In genomic region chr3:183360971-183361624, GRCh38 we compare ENCODE assay signal across 18 cellular contexts.
DNase-seq lines count a peak whose midpoint lies in the region; ATAC-seq and TF ChIP-seq lines count a peak whose summit lies in the region.
"Had no signal": no experiment of that assay in that cellular context is flagged by ENCODE, and none has a peak within 500 bp of the region (broad histone marks: within the 10 kb centered on the region; RNA-seq: fewer than 3 reads in every experiment).

No MANE protein-coding gene starts in this region.

- DNase-seq in Caco-2 (no peak), HUDEP-2 (lab: John Stamatoyannopoulos, UW; ENCODE audit: unreplicated experiment in 76 of 76) (peak in 72 of 76 experiments; percentile 10 to 94 (median 58)), erythroblast (lab: John Stamatoyannopoulos, UW) (peak; percentile 65 to 94), DMS79 (lab: John Stamatoyannopoulos, UW) (no peak), C1 segment of cervical spinal cord (lab: John Stamatoyannopoulos, UW) (no peak), HT-29 (ENCODE audit: low spot score) (no peak), NCI-H2081 treated with DMSO at 0.1 percent for 48 hours (lab: John Stamatoyannopoulos, UW) (no peak)
- DNase-seq: BE2C, KG1, MM.1S, NCI-H1694, NCI-H2029 treated with DMSO at 0.1 percent for 48 hours, NCI-H2227 treated with DMSO at 0.1 percent for 48 hours, NCI-H526 treated with DMSO at 0.1 percent for 48 hours, SHP77 had no signal

- no peak for ATAC-seq in activated T-helper 17 cell treated with anti-CD3 and anti-CD28 coated beads, Interleukin-2, amount 50 U/mL, for 72 hours (replicated peaks)
- ATAC-seq: HCT116, Panc1 had no signal

- no peaks in the 10 kb centered on the region for H3K27me3 ChIP-seq in Caco-2 (replicated peaks; ENCODE audit: control insufficient read depth, insufficient read depth, low read length)
- H3K27me3 ChIP-seq: BE2C had no signal

- no peaks in the 10 kb centered on the region for H3K36me3 ChIP-seq in Caco-2 (ENCODE audit: control insufficient read depth, insufficient read depth, low read length)
- H3K36me3 ChIP-seq: BE2C had no signal

- no peaks in the 10 kb centered on the region; the same call in 1 of the 2 replicates for H3K4me1 ChIP-seq in Caco-2
- H3K4me1 ChIP-seq: BE2C had no signal

- TF ChIP-seq POLR2A in erythroblast (IDR thresholded peaks at IDR 0.05; ENCODE audit: low read length), result peak; percentile 65

- no peaks in the 10 kb centered on the region for H3K36me3 Mint-ChIP-seq in Caco-2 (ENCODE audit: insufficient read depth, unreplicated experiment)
- H3K36me3 Mint-ChIP-seq in activated T-helper 17 cell treated with anti-CD3 and anti-CD28 coated beads, Interleukin-2, amount 50 U/mL, for 72 hours (ENCODE audit: low read depth), result peaks cover 19% of the 10 kb centered on the region

- no TSS peak for BruUV-seq in Caco-2 (replicated peaks; lab: Mats Ljungman, UMichigan)

- H3K27ac Mint-ChIP-seq in Caco-2 (ENCODE audit: unreplicated experiment), result peak overlapping the region; percentile 40
- peak overlapping the region; percentile 44 for H3K27ac Mint-ChIP-seq in activated T-helper 17 cell treated with anti-CD3 and anti-CD28 coated beads, Interleukin-2, amount 50 U/mL, for 72 hours

- H3K9me3 Mint-ChIP-seq in Caco-2 (ENCODE audit: unreplicated experiment), result no peaks in the 10 kb centered on the region
- H3K9me3 Mint-ChIP-seq in activated T-helper 17 cell treated with anti-CD3 and anti-CD28 coated beads, Interleukin-2, amount 50 U/mL, for 72 hours, result no peaks in the 10 kb centered on the region

- no peak for TF ChIP-seq CTCF in Caco-2 (IDR thresholded peaks at IDR 0.05; ENCODE audit: insufficient read depth in 1 of 2, low read depth in 1 of 2, low read length in 1 of 2, severe bottlenecking in 1 of 2, unreplicated experiment in 1 of 2)

- peaks cover 3% of the 10 kb centered on the region; the same call in 1 of the 2 replicates for H3K9me3 ChIP-seq in Caco-2
- H3K9me3 ChIP-seq: BE2C had no signal

- no peaks in the 10 kb centered on the region for H3K27me3 Mint-ChIP-seq in Caco-2 (ENCODE audit: insufficient read depth, unreplicated experiment)
- no peaks in the 10 kb centered on the region for H3K27me3 Mint-ChIP-seq in activated T-helper 17 cell treated with anti-CD3 and anti-CD28 coated beads, Interleukin-2, amount 50 U/mL, for 72 hours

- CTCF ChIA-PET in Caco-2 (lab: Charles Lee), result no interaction called here

- no peak overlapping the region for H3K4me3 Mint-ChIP-seq in Caco-2 (ENCODE audit: unreplicated experiment)
- H3K4me3 Mint-ChIP-seq in activated T-helper 17 cell treated with anti-CD3 and anti-CD28 coated beads, Interleukin-2, amount 50 U/mL, for 72 hours, result no peak overlapping the region

- POLR2A ChIA-PET in Caco-2 (lab: Charles Lee), result no interaction called here

- no peak overlapping the region for H3K4me3 ChIP-seq in Caco-2 (ENCODE audit: low read depth, low read length)

- H3K4me1 Mint-ChIP-seq in Caco-2 (ENCODE audit: low read depth, unreplicated experiment), result peaks cover 13% of the 10 kb centered on the region
- H3K4me1 Mint-ChIP-seq in activated T-helper 17 cell treated with anti-CD3 and anti-CD28 coated beads, Interleukin-2, amount 50 U/mL, for 72 hours, result peaks cover 16% of the 10 kb centered on the region

- intact Hi-C loops in Caco-2 (cut with micrococcal nuclease; ENCODE audit: unreplicated experiment), result no loop called here

Comparison
In these comparisons a context has a peak if more than half of its experiments do, and no peak if none do; other contexts are left out.
1. DNase-seq: peak in HUDEP-2 (72 of 76) and erythroblast (2 of 2); none in Caco-2 (0 of 2), DMS79 (single experiment), C1 segment of cervical spinal cord (0 of 14), HT-29 (single experiment) and NCI-H2081 treated with DMSO at 0.1 percent for 48 hours (single experiment).